24 cellular contexts compared by ENCODE assay signal in the genomic region with DNA sequence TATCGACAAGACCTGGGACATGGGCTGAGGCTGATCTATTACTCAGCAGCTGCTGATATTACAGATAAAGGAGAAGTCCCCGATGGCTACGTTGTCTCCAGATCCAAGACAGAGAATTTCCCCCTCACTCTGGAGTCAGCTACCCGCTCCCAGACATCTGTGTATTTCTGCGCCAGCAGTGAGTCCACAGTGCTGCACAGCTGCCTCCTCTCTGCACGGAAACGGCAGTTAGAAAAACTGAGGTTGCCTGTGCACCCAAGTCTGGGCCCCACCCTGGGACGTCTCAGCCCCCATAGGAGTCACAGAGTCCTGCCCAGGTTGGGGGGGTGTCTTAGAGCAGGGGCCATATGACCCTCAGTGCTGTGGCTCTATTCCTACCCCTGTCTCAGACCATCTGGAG.
"Had no signal": no experiment of that assay in that cellular context is flagged by ENCODE, and none has a peak within 500 bp of the region (broad histone marks: within the 10 kb centered on the region; RNA-seq: fewer than 3 reads in every experiment).

No MANE protein-coding gene starts in this region.

- H3K4me1 ChIP-seq: breast epithelium, sigmoid colon, tibial artery had no signal

- ATAC-seq: left cardiac atrium, natural killer cell had no signal

- H3K27ac ChIP-seq: breast epithelium, sigmoid colon, tibial artery, WERI-Rb-1 had no signal

- H3K27me3 Mint-ChIP-seq: activated naive CD8-positive, alpha-beta T cell; central memory CD8-positive, alpha-beta T cell had no signal

- H3K27ac Mint-ChIP-seq: activated naive CD8-positive, alpha-beta T cell; activated T-helper 1 cell treated with anti-CD3 and anti-CD28 coated beads, Interleukin-12 subunit alpha, Interleukin-12 subunit beta, Interleukin-2, Interleukin-4 antibody, amounts not matched to agents 30 ng/mL and 10 ng/mL and 1 ng/mL, durations not matched to agents 14 hours and 24 hours and 36 hours; natural killer cell; progenitor cell of endocrine pancreas had no signal

- H3K36me3 ChIP-seq: breast epithelium, sigmoid colon, tibial artery, WERI-Rb-1 had no signal

- H3K4me3 ChIP-seq: breast epithelium, sigmoid colon, smooth muscle cell, tibial artery had no signal

- H3K4me3 Mint-ChIP-seq: activated naive CD8-positive, alpha-beta T cell; activated T-helper 1 cell treated with anti-CD3 and anti-CD28 coated beads, Interleukin-12 subunit alpha, Interleukin-12 subunit beta, Interleukin-2, Interleukin-4 antibody, amounts not matched to agents 30 ng/mL and 10 ng/mL and 1 ng/mL, durations not matched to agents 14 hours and 24 hours and 36 hours; central memory CD8-positive, alpha-beta T cell; natural killer cell had no signal

- H3K36me3 Mint-ChIP-seq: activated naive CD8-positive, alpha-beta T cell; natural killer cell had no signal

- H3K4me1 Mint-ChIP-seq: central memory CD8-positive, alpha-beta T cell; natural killer cell had no signal

- H3K4me2 ChIP-seq: smooth muscle cell had no signal

- H3K27me3 ChIP-seq: breast epithelium, sigmoid colon, tibial artery had no signal

- H3K9me3 Mint-ChIP-seq: activated T-helper 1 cell treated with anti-CD3 and anti-CD28 coated beads, Interleukin-12 subunit alpha, Interleukin-12 subunit beta, Interleukin-2, Interleukin-4 antibody, amounts not matched to agents 30 ng/mL and 10 ng/mL and 1 ng/mL, durations not matched to agents 14 hours and 24 hours and 36 hours; central memory CD8-positive, alpha-beta T cell; natural killer cell had no signal

- H3K9me3 ChIP-seq: breast epithelium, sigmoid colon, tibial artery had no signal

- DNase-seq: activated CD4-positive, alpha-beta T cell treated with anti-CD3 and anti-CD28 coated beads, Interleukin-2, amount 50 U/mL, for 4 hours; activated CD4-positive, CD25-positive, alpha-beta regulatory T cell treated with anti-CD3 and anti-CD28 coated beads, Interleukin-2, amount 50 U/mL, for 72 hours; activated gamma-delta T cell treated with Interleukin-2 at 50 U/mL for 16 hours; activated T-cell treated with anti-CD3 and anti-CD28 coated beads for 4 hours; amniotic stem cell; effector memory CD4-positive, alpha-beta T cell; head of caudate nucleus; left cardiac atrium; midbrain; natural killer cell; retina; sigmoid colon; stimulated activated CD4-positive, alpha-beta T cell treated with anti-CD3 and anti-CD28 coated beads, Interleukin-15, amount 100 ng/mL, for 24 hours; stimulated activated naive CD4-positive, alpha-beta T cell treated with Interleukin-2 at 50 U/mL for 16 hours; substantia nigra; SW 1271; tibial artery; WERI-Rb-1 had no signal
